ENCODE assay signal across 8 cellular contexts in genomic region chr22:50252081-50253045, GRCh38. TPM values are rescaled to one million over a fixed set of nuclear protein-coding genes. Genes with fewer than 3 reads are reported as not detected.
DNase-seq lines count a peak whose midpoint lies in the region; ATAC-seq and TF ChIP-seq lines count a peak whose summit lies in the region.

No MANE protein-coding gene starts in this region.

- no peaks in the 10 kb centered on the region for H3K27me3 ChIP-seq in DND-41 (ENCODE audit: insufficient read depth, low read length, poor library complexity)
- no peaks in the 10 kb centered on the region for H3K27me3 ChIP-seq in KMS-11 (ENCODE audit: insufficient read depth, low read depth)
- no peaks in the 10 kb centered on the region for H3K27me3 ChIP-seq in mammary epithelial cell (ENCODE audit: insufficient read depth, low read length)

- in situ Hi-C loops in mammary epithelial cell (cut with MboI; ENCODE audit: low sequenced_read_pairs in 2 of 2) = loop anchor here in 1 of 2 donors (5.0 kb wide), 1 partner anchor 90 kb away; the partner anchor contains the start of gene PPP6R2

- peak; percentile 64 for DNase-seq in DND-41
- peak; percentile 64 for DNase-seq in mammary epithelial cell
- DNase-seq in kidney glomerular epithelial cell (lab: John Stamatoyannopoulos, UW) = peak; percentile 18
- peak; percentile 75 for DNase-seq in stimulated activated CD4-positive, alpha-beta T cell treated with anti-CD3 and anti-CD28 coated beads, Interleukin-4, amount 100 ng/mL, for 24 hours
- DNase-seq in GM19240 (ENCODE audit: insufficient read length, low spot score) = no peak

- H3K4me3 ChIP-seq in DND-41 (ENCODE audit: low read depth in 1 of 2, low read length in 2 of 2) = peak overlapping the region in 1 of 2 experiments; percentile 100; a peak in 1 of 4 replicates
- no peak overlapping the region for H3K4me3 ChIP-seq in KMS-11 (IDR thresholded peaks at IDR 0.05; ENCODE audit: insufficient read depth, low read depth, low read length)
- peak overlapping the region in 1 of 3 experiments; percentile 76 for H3K4me3 ChIP-seq in mammary epithelial cell (replicated peaks in 1 of 3; ENCODE audit: insufficient read depth in 1 of 3, low read depth in 2 of 3, low read length in 3 of 3)

- H3K9ac ChIP-seq in DND-41 (ENCODE audit: low read depth, low read length) (peak overlapping the region; percentile 100), KMS-11 (no peak overlapping the region), mammary epithelial cell (ENCODE audit: insufficient read depth, low read length) (no peak overlapping the region)

- TF ChIP-seq CTCF in DND-41 (IDR thresholded peaks at IDR 0.05; ENCODE audit: borderline replicate concordance, extremely low read depth, low read length, poor library complexity, severe bottlenecking) = peak; percentile 77
- 0 out of 2 replicates have a peak, but pooled peaks have one; percentile 37 for TF ChIP-seq CTCF in KMS-11 (conservative IDR thresholded peaks at IDR 0.05; ENCODE audit: low read depth, low read length)
- TF ChIP-seq CTCF in VCaP (conservative IDR thresholded peaks at IDR 0.05) = peak; percentile 69
- TF ChIP-seq CTCF in mammary epithelial cell (conservative IDR thresholded peaks at IDR 0.05 in 1 of 2, IDR thresholded peaks at IDR 0.05 in 1 of 2; ENCODE audit: extremely low read depth in 1 of 2, insufficient read depth in 1 of 2, low read depth in 1 of 2, low read length in 2 of 2) = peak; percentile 68 to 85

- ATAC-seq in DND-41 (ENCODE audit: insufficient read depth, low read depth) (peak; percentile 43), HG02759 (IDR thresholded peaks at IDR 0.05; ENCODE audit: unreplicated experiment) (no peak)

- peaks cover 21% of the 10 kb centered on the region for H3K79me2 ChIP-seq in DND-41 (ENCODE audit: insufficient read depth, low read length)
- no peaks in the 10 kb centered on the region for H3K79me2 ChIP-seq in KMS-11 (ENCODE audit: insufficient read depth, low read depth)
- peaks cover 3% of the 10 kb centered on the region for H3K79me2 ChIP-seq in mammary epithelial cell (ENCODE audit: insufficient read depth, low read length)

- peaks cover 28% of the 10 kb centered on the region for H3K4me1 ChIP-seq in DND-41 (ENCODE audit: insufficient read depth, low read length)
- no peaks in the 10 kb centered on the region for H3K4me1 ChIP-seq in KMS-11 (ENCODE audit: low read depth, poor library complexity, severe bottlenecking)
- peaks cover 26% of the 10 kb centered on the region for H3K4me1 ChIP-seq in mammary epithelial cell (ENCODE audit: insufficient read depth, low read length)

- dilution Hi-C loops in mammary epithelial cell (cut with HindIII; ENCODE audit: low sequenced_read_pairs) = no loop called here

- H2AFZ ChIP-seq in DND-41 (ENCODE audit: low read depth, low read length) (0 out of 2 replicates have a peak overlapping the region, but pooled peaks have one; percentile 98), KMS-11 (ENCODE audit: low read depth) (no peak overlapping the region), mammary epithelial cell (ENCODE audit: low read depth, low read length) (peak overlapping the region; percentile 83)

- intact Hi-C loops in mammary epithelial cell (cut with micrococcal nuclease) = loop anchor here (1.0 to 5.0 kb wide), 5 partner anchors 18 to 185 kb away; partner anchors contain the start of genes DENND6B and MAPK11

- H3K27ac ChIP-seq in DND-41 (ENCODE audit: low read length) = no peak overlapping the region
- no peak overlapping the region for H3K27ac ChIP-seq in KMS-11
- H3K27ac ChIP-seq in VCaP = no peak overlapping the region; the same call in 1 of the 2 replicates
- no peak overlapping the region for H3K27ac ChIP-seq in mammary epithelial cell (ENCODE audit: insufficient read depth, low read depth, low read length)

- 56% methylated on average over 20 of the region's 26 CpGs for WGBS in mammary epithelial cell (ENCODE audit: low coverage, missing lambda C conversion rate)

- H3K36me3 ChIP-seq in DND-41 (ENCODE audit: insufficient read depth, low read length) (peaks cover 32% of the 10 kb centered on the region), KMS-11 (ENCODE audit: insufficient read depth) (no peaks in the 10 kb centered on the region), mammary epithelial cell (ENCODE audit: insufficient read depth, low read length) (no peaks in the 10 kb centered on the region)

- H3K4me2 ChIP-seq in DND-41 (ENCODE audit: insufficient read depth, low read length) = peak overlapping the region; percentile 100
- H3K4me2 ChIP-seq in KMS-11 = no peak overlapping the region
- H3K4me2 ChIP-seq in mammary epithelial cell (ENCODE audit: insufficient read depth, low read depth, low read length) = peak overlapping the region; percentile 99

- no peaks in the 10 kb centered on the region for H3K9me3 ChIP-seq in DND-41 (ENCODE audit: insufficient read depth, low read length, severe bottlenecking)
- H3K9me3 ChIP-seq in mammary epithelial cell (replicated peaks; ENCODE audit: insufficient read depth, low read length) = no peaks in the 10 kb centered on the region

- BruUV-seq in mammary epithelial cell (replicated peaks; lab: Mats Ljungman, UMichigan) = no TSS peak

- H4K20me1 ChIP-seq in DND-41 (ENCODE audit: insufficient read depth, low read length) (peaks cover 23% of the 10 kb centered on the region), KMS-11 (ENCODE audit: insufficient read depth) (no peaks in the 10 kb centered on the region), mammary epithelial cell (ENCODE audit: insufficient read depth, low read length) (no peaks in the 10 kb centered on the region)

- CTCF ChIA-PET in mammary epithelial cell (lab: Charles Lee; ENCODE audit: low non-redundant PET) = interaction anchor here (0.6 to 0.7 kb wide), 2 partner anchors 88 to 114 kb away, joined by 3 to 5 read pairs; no protein-coding TSS in a partner anchor

RNA-seq across cellular contexts. Expression of gene HDAC10, which starts 1.3 kb away (rescaled TPM):
- 10 to 100 TPM; 10.7 to 23.6 TPM for total RNA-seq in mammary epithelial cell
- polyA plus RNA-seq in mammary epithelial cell = 8.9 TPM
- 2.7 TPM for polyA minus RNA-seq in mammary epithelial cell

RNA-seq across cellular contexts. Expression of gene TUBGCP6, which starts 7.5 kb away (rescaled TPM):
- total RNA-seq in mammary epithelial cell = 10 to 100 TPM; 33.0 to 34.0 TPM
- 12.3 TPM for polyA plus RNA-seq in mammary epithelial cell
- polyA minus RNA-seq in mammary epithelial cell = 18.7 TPM

RNA-seq across cellular contexts. Expression of gene MAPK12, which starts 9.1 kb away (rescaled TPM):
- 10 to 100 TPM; 11.1 to 11.5 TPM for total RNA-seq in mammary epithelial cell
- 5.8 TPM for polyA plus RNA-seq in mammary epithelial cell
- 1.1 TPM for polyA minus RNA-seq in mammary epithelial cell

RNA-seq across cellular contexts. Expression of gene MAPK11, which starts 17.8 kb away (rescaled TPM):
- 10 to 100 TPM in 1 of 2 donors, 1 to 10 TPM in 1; 9.3 to 10.0 TPM for total RNA-seq in mammary epithelial cell
- 3.4 TPM for polyA plus RNA-seq in mammary epithelial cell
- 4.2 TPM for polyA minus RNA-seq in mammary epithelial cell

RNA-seq across cellular contexts. Expression of gene SELENOO, which starts 51.6 kb away (rescaled TPM):
- total RNA-seq in mammary epithelial cell = 10 to 100 TPM; 21.5 to 36.9 TPM
- polyA plus RNA-seq in mammary epithelial cell = 39.7 TPM
- polyA minus RNA-seq in mammary epithelial cell = 12.8 TPM
